In genomic region chr2:18596993-18597392, GRCh38 we compare ENCODE assay signal across 34 cellular contexts. TPM values are rescaled to one million over a fixed set of nuclear protein-coding genes. Genes with fewer than 3 reads are reported as not detected.
"Had no signal": no experiment of that assay in that cellular context is flagged by ENCODE, and none has a peak within 500 bp of the region (broad histone marks: within the 10 kb centered on the region; RNA-seq: fewer than 3 reads in every experiment).

No MANE protein-coding gene starts in this region.

- H3K4me3 ChIP-seq: ascending aorta, breast epithelium, cardiac muscle cell, colonic mucosa, dorsolateral prefrontal cortex, gastroesophageal sphincter had no signal

- H3K27ac ChIP-seq: ascending aorta, breast epithelium, cardiac muscle cell, colonic mucosa, dorsolateral prefrontal cortex, gastroesophageal sphincter had no signal

- H3K4me1 ChIP-seq: breast epithelium, colonic mucosa had no signal

- H3K9me3 ChIP-seq: ascending aorta, breast epithelium, colonic mucosa, gastroesophageal sphincter had no signal

- DNase-seq: activated CD4-positive, alpha-beta memory T cell treated with anti-CD3 and anti-CD28 coated beads for 36 hours; activated CD4-positive, alpha-beta T cell treated with anti-CD3 and anti-CD28 coated beads for 36 hours; activated CD4-positive, CD25-positive, alpha-beta regulatory T cell; activated CD4-positive, CD25-positive, alpha-beta regulatory T cell treated with anti-CD3 and anti-CD28 coated beads, Interleukin-2, amount 50 U/mL, for 72 hours; activated CD8-positive, alpha-beta memory T cell treated with anti-CD3 and anti-CD28 coated beads, Interleukin-2, amount 10 ng/mL, durations not matched to agents 7 days and 5 days; activated CD8-positive, alpha-beta memory T cell treated with anti-CD3 and anti-CD28 coated beads, Interleukin-2, amount 50 U/mL, for 4 hours; activated CD8-positive, alpha-beta T cell treated with anti-CD3 and anti-CD28 coated beads, Interleukin-2, amount 10 ng/mL, durations not matched to agents 7 days and 5 days; activated effector memory CD4-positive, alpha-beta T cell treated with anti-CD3 and anti-CD28 coated beads, Interleukin-2, amount 50 U/mL, for 16 hours; activated naive CD4-positive, alpha-beta T cell treated with anti-CD3 and anti-CD28 coated beads for 36 hours; activated naive CD8-positive, alpha-beta T cell treated with anti-CD3 and anti-CD28 coated beads, Interleukin-2, amount 10 ng/mL, durations not matched to agents 7 days and 5 days; activated T-cell treated with anti-CD3 and anti-CD28 coated beads, Interleukin-2, amount 50 U/mL, for 1 hour; activated T-cell treated with anti-CD3 and anti-CD28 coated beads, Interleukin-2, amount 50 U/mL, for 48 hours; central memory CD4-positive, alpha-beta T cell; cerebellar nuclear complex; colonic mucosa; dorsolateral prefrontal cortex; effector memory CD4-positive, alpha-beta T cell; endodermal cell; foreskin melanocyte; T-helper 2 cell had no signal

- ATAC-seq: activated CD4-positive, alpha-beta T cell treated with anti-CD3 and anti-CD28 coated beads for 36 hours; activated CD8-positive, alpha-beta memory T cell treated with anti-CD3 and anti-CD28 coated beads, Interleukin-2, amount 10 ng/mL, durations not matched to agents 7 days and 5 days; activated CD8-positive, alpha-beta T cell treated with anti-CD3 and anti-CD28 coated beads, Interleukin-2, amount 10 ng/mL, durations not matched to agents 7 days and 5 days; activated naive CD4-positive, alpha-beta T cell treated with anti-CD3 and anti-CD28 coated beads, Interleukin-2, amount 50 U/mL, for 72 hours; esophagus mucosa; gastroesophageal sphincter had no signal

- H3K36me3 ChIP-seq: ascending aorta, breast epithelium, cardiac muscle cell, colonic mucosa, gastroesophageal sphincter had no signal

- H3K27me3 ChIP-seq: ascending aorta, breast epithelium, cardiac muscle cell, colonic mucosa, dorsolateral prefrontal cortex, gastroesophageal sphincter had no signal

RNA-seq across cellular contexts. Expression of gene NT5C1B, which starts 7.6 kb away (rescaled TPM):
- total RNA-seq: activated CD4-positive, alpha-beta memory T cell treated with anti-CD3 and anti-CD28 coated beads for 36 hours; activated CD4-positive, alpha-beta T cell treated with anti-CD3 and anti-CD28 coated beads for 36 hours; activated CD4-positive, alpha-beta T cell treated with anti-CD3 and anti-CD28 coated beads, Interleukin-2, amount 10 ng/mL, durations not matched to agents 24 days and 14 days; activated CD8-positive, alpha-beta memory T cell treated with anti-CD3 and anti-CD28 coated beads for 36 hours; activated CD8-positive, alpha-beta memory T cell treated with anti-CD3 and anti-CD28 coated beads, Interleukin-2, amount 10 ng/mL, durations not matched to agents 7 days and 5 days; activated CD8-positive, alpha-beta T cell treated with anti-CD3 and anti-CD28 coated beads, Interleukin-2, amount 10 ng/mL, durations not matched to agents 7 days and 5 days; activated naive CD4-positive, alpha-beta T cell treated with anti-CD3 and anti-CD28 coated beads for 36 hours; activated naive CD4-positive, alpha-beta T cell treated with anti-CD3 and anti-CD28 coated beads, Interleukin-2, amount 50 U/mL, for 72 hours; activated naive CD8-positive, alpha-beta T cell treated with anti-CD3 and anti-CD28 coated beads, Interleukin-2, amount 10 ng/mL, durations not matched to agents 7 days and 5 days; activated T-helper 1 cell treated with anti-CD3 and anti-CD28 coated beads, Interleukin-12 subunit alpha, Interleukin-12 subunit beta, Interleukin-2, Interleukin-4 antibody, amounts not matched to agents 30 ng/mL and 10 ng/mL and 1 ng/mL, durations not matched to agents 14 hours and 24 hours and 36 hours; activated T-helper 2 cell treated with anti-CD3 and anti-CD28 coated beads, Interferon-gamma antibody, Interleukin-2, Interleukin-4, amounts not matched to agents 10 μg/mL and 5 μg/mL and 100 μg/mL, durations not matched to agents 14 hours and 24 hours and 36 hours; ascending aorta; breast epithelium; cardiac muscle cell; colonic mucosa; dorsolateral prefrontal cortex; endodermal cell; epithelial cell of proximal tubule; esophagus mucosa; fibroblast of villous mesenchyme; glomerular endothelial cell; T-helper 1 cell treated with Interleukin-12 subunit alpha and Interleukin-12 subunit beta and Interleukin-4 antibody, amounts not matched to agents 30 ng/mL and 1 ng/mL, for 36 hours had no signal
